ENCODE assay signal across 1 cellular context in the genomic region with DNA sequence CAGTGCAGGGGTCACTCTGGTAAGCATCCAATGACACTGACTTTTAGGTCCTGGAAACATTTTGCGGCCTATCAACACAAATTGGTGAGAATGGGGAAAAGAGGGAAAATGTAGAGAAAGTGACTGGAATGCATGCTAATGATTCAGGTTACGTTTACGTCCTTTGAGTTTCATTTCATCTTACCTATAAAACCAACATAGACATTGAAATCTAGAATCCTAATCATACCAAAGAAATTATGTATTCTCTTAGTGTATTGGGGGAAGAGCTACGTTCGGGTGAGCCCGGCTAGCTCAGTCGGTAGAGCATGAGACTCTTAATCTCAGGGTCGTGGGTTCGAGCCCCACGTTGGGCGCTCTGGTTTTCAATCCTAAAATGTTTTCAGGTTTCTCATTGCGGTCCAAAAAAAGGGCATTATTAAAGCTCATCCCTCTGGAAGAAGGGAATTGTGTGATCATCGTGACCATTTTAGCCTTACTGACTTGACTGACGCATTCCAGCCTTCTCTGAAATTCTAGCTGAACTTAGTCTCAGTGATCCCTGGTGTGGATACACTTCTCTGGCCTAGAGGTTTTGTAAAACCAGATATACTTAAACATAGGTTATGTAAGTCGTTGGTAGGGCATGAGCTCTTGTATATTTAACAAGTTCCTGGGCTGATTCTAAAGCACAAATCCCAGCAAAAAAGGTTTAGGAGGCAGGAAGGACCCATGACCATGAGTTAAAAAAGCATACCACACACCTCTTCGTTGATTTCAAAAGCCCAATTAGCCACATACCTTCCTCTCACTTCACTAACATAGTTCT.
TF ChIP-seq lines count a peak whose summit lies in the region.

No MANE protein-coding gene starts in this region.

TF ChIP-seq in HepG2, 621 proteins besides CTCF, POLR2A, EP300 and RAD21 (continued from another document and continues in another):
- TF ChIP-seq, protein P1, sequence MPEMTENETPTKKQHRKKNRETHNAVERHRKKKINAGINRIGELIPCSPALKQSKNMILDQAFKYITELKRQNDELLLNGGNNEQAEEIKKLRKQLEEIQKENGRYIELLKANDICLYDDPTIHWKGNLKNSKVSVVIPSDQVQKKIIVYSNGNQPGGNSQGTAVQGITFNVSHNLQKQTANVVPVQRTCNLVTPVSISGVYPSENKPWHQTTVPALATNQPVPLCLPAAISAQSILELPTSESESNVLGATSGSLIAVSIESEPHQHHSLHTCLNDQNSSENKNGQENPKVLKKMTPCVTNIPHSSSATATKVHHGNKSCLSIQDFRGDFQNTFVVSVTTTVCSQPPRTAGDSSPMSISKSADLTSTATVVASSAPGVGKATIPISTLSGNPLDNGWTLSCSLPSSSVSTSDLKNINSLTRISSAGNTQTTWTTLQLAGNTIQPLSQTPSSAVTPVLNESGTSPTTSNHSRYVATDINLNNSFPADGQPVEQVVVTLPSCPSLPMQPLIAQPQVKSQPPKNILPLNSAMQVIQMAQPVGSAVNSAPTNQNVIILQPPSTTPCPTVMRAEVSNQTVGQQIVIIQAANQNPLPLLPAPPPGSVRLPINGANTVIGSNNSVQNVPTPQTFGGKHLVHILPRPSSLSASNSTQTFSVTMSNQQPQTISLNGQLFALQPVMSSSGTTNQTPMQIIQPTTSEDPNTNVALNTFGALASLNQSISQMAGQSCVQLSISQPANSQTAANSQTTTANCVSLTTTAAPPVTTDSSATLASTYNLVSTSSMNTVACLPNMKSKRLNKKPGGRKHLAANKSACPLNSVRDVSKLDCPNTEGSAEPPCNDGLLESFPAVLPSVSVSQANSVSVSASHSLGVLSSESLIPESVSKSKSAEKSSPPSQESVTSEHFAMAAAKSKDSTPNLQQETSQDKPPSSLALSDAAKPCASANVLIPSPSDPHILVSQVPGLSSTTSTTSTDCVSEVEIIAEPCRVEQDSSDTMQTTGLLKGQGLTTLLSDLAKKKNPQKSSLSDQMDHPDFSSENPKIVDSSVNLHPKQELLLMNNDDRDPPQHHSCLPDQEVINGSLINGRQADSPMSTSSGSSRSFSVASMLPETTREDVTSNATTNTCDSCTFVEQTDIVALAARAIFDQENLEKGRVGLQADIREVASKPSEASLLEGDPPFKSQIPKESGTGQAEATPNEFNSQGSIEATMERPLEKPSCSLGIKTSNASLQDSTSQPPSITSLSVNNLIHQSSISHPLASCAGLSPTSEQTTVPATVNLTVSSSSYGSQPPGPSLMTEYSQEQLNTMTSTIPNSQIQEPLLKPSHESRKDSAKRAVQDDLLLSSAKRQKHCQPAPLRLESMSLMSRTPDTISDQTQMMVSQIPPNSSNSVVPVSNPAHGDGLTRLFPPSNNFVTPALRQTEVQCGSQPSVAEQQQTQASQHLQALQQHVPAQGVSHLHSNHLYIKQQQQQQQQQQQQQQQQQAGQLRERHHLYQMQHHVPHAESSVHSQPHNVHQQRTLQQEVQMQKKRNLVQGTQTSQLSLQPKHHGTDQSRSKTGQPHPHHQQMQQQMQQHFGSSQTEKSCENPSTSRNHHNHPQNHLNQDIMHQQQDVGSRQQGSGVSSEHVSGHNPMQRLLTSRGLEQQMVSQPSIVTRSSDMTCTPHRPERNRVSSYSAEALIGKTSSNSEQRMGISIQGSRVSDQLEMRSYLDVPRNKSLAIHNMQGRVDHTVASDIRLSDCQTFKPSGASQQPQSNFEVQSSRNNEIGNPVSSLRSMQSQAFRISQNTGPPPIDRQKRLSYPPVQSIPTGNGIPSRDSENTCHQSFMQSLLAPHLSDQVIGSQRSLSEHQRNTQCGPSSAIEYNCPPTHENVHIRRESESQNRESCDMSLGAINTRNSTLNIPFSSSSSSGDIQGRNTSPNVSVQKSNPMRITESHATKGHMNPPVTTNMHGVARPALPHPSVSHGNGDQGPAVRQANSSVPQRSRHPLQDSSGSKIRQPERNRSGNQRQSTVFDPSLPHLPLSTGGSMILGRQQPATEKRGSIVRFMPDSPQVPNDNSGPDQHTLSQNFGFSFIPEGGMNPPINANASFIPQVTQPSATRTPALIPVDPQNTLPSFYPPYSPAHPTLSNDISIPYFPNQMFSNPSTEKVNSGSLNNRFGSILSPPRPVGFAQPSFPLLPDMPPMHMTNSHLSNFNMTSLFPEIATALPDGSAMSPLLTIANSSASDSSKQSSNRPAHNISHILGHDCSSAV (CRISPR knock-in tag; IDR thresholded peaks at IDR 0.05; ENCODE audit: borderline replicate concordance) = no peak
- no peak for TF ChIP-seq ZNF510 (CRISPR knock-in tag; IDR thresholded peaks at IDR 0.05; ENCODE audit: low read depth)
- TF ChIP-seq ZNF7 (CRISPR knock-in tag; IDR thresholded peaks at IDR 0.05) = no peak
- TF ChIP-seq TBX2 (CRISPR knock-in tag; IDR thresholded peaks at IDR 0.05; ENCODE audit: borderline replicate concordance) = no peak
- no peak for TF ChIP-seq GABPA (IDR thresholded peaks at IDR 0.05; ENCODE audit: low read depth, low read length)
- peak; percentile 59; the same call in 1 of the 2 replicates for TF ChIP-seq GABPA (CRISPR knock-in tag; IDR thresholded peaks at IDR 0.05; ENCODE audit: low read depth)
- no peak; the same call in 1 of the 2 replicates for TF ChIP-seq ZNF772 (CRISPR knock-in tag; IDR thresholded peaks at IDR 0.05)
- TF ChIP-seq, protein P2, sequence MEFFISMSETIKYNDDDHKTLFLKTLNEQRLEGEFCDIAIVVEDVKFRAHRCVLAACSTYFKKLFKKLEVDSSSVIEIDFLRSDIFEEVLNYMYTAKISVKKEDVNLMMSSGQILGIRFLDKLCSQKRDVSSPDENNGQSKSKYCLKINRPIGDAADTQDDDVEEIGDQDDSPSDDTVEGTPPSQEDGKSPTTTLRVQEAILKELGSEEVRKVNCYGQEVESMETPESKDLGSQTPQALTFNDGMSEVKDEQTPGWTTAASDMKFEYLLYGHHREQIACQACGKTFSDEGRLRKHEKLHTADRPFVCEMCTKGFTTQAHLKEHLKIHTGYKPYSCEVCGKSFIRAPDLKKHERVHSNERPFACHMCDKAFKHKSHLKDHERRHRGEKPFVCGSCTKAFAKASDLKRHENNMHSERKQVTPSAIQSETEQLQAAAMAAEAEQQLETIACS (CRISPR knock-in tag; IDR thresholded peaks at IDR 0.05) = peak; percentile 33; the same call in 1 of the 2 replicates
- TF ChIP-seq ZNF484 (CRISPR knock-in tag; IDR thresholded peaks at IDR 0.05; ENCODE audit: borderline replicate concordance, low read depth) = no peak
- no peak for TF ChIP-seq ESRRA (CRISPR knock-in tag; IDR thresholded peaks at IDR 0.05; ENCODE audit: low read depth)
- TF ChIP-seq, protein P3, sequence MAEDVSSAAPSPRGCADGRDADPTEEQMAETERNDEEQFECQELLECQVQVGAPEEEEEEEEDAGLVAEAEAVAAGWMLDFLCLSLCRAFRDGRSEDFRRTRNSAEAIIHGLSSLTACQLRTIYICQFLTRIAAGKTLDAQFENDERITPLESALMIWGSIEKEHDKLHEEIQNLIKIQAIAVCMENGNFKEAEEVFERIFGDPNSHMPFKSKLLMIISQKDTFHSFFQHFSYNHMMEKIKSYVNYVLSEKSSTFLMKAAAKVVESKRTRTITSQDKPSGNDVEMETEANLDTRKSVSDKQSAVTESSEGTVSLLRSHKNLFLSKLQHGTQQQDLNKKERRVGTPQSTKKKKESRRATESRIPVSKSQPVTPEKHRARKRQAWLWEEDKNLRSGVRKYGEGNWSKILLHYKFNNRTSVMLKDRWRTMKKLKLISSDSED (CRISPR knock-in tag; IDR thresholded peaks at IDR 0.05) = no peak
- no peak for TF ChIP-seq ZSCAN22 (CRISPR knock-in tag; IDR thresholded peaks at IDR 0.05)
- no peak for TF ChIP-seq ZNF879 (CRISPR knock-in tag; IDR thresholded peaks at IDR 0.05)
- peak; percentile 86 for TF ChIP-seq IRF2 (CRISPR knock-in tag; IDR thresholded peaks at IDR 0.05)
- TF ChIP-seq POLR2AphosphoS5 (IDR thresholded peaks at IDR 0.05; ENCODE audit: low read depth, low read length) = no peak
- 0 out of 2 replicates have a peak, but pooled peaks have one; percentile 23 for TF ChIP-seq DMAP1 (CRISPR knock-in tag; IDR thresholded peaks at IDR 0.05)
- TF ChIP-seq, protein P4, sequence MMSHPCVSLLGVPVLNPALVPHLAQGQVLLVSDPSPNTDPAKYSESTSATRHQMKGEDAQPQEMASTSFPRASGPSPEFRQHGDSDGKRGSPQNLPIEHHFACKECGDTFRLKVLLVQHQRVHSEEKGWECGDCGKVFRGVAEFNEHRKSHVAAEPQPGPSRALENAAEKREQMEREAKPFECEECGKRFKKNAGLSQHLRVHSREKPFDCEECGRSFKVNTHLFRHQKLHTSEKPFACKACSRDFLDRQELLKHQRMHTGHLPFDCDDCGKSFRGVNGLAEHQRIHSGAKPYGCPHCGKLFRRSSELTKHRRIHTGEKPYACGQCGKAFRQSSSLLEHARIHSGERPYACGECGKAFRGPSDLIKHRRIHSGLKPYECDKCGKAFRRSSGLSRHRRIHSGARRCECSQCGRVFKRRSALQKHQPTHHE (CRISPR knock-in tag; IDR thresholded peaks at IDR 0.05; ENCODE audit: borderline replicate concordance) = peak; percentile 67; the same call in 1 of the 2 replicates
- no peak for TF ChIP-seq ZNF138 (CRISPR knock-in tag; IDR thresholded peaks at IDR 0.05; ENCODE audit: low read depth)
- peak; percentile 82; the same call in 1 of the 2 replicates for TF ChIP-seq ZNF644 (CRISPR knock-in tag; IDR thresholded peaks at IDR 0.05; ENCODE audit: low read depth)
- peak; percentile 85; the same call in 1 of the 2 replicates for TF ChIP-seq SMYD3 (CRISPR knock-in tag; IDR thresholded peaks at IDR 0.05)
- TF ChIP-seq TCF7L2 (IDR thresholded peaks at IDR 0.05; ENCODE audit: low read depth, low read length) = no peak
- TF ChIP-seq NKX3-1 (CRISPR knock-in tag; IDR thresholded peaks at IDR 0.05) = peak; percentile 89
- TF ChIP-seq JUNB (CRISPR knock-in tag; IDR thresholded peaks at IDR 0.05; ENCODE audit: borderline replicate concordance) = no peak
- TF ChIP-seq ZMYM2 (CRISPR knock-in tag; IDR thresholded peaks at IDR 0.05) = peak; percentile 90
- no peak for TF ChIP-seq EZH2 (conservative IDR thresholded peaks at IDR 0.05; ENCODE audit: low read depth, low read length)
- TF ChIP-seq NR3C1 (CRISPR knock-in tag; IDR thresholded peaks at IDR 0.05) = no peak
- TF ChIP-seq, protein P5, sequence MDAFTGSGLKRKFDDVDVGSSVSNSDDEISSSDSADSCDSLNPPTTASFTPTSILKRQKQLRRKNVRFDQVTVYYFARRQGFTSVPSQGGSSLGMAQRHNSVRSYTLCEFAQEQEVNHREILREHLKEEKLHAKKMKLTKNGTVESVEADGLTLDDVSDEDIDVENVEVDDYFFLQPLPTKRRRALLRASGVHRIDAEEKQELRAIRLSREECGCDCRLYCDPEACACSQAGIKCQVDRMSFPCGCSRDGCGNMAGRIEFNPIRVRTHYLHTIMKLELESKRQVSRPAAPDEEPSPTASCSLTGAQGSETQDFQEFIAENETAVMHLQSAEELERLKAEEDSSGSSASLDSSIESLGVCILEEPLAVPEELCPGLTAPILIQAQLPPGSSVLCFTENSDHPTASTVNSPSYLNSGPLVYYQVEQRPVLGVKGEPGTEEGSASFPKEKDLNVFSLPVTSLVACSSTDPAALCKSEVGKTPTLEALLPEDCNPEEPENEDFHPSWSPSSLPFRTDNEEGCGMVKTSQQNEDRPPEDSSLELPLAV (CRISPR knock-in tag; conservative IDR thresholded peaks at IDR 0.05; ENCODE audit: low read depth) = no peak
- TF ChIP-seq XRCC5 (optimal IDR thresholded peaks at IDR 0.05; ENCODE audit: low read length) = no peak
- TF ChIP-seq ZNF124 (CRISPR knock-in tag; IDR thresholded peaks at IDR 0.05) = peak; percentile 38; the same call in 1 of the 2 replicates
- TF ChIP-seq, protein P6, sequence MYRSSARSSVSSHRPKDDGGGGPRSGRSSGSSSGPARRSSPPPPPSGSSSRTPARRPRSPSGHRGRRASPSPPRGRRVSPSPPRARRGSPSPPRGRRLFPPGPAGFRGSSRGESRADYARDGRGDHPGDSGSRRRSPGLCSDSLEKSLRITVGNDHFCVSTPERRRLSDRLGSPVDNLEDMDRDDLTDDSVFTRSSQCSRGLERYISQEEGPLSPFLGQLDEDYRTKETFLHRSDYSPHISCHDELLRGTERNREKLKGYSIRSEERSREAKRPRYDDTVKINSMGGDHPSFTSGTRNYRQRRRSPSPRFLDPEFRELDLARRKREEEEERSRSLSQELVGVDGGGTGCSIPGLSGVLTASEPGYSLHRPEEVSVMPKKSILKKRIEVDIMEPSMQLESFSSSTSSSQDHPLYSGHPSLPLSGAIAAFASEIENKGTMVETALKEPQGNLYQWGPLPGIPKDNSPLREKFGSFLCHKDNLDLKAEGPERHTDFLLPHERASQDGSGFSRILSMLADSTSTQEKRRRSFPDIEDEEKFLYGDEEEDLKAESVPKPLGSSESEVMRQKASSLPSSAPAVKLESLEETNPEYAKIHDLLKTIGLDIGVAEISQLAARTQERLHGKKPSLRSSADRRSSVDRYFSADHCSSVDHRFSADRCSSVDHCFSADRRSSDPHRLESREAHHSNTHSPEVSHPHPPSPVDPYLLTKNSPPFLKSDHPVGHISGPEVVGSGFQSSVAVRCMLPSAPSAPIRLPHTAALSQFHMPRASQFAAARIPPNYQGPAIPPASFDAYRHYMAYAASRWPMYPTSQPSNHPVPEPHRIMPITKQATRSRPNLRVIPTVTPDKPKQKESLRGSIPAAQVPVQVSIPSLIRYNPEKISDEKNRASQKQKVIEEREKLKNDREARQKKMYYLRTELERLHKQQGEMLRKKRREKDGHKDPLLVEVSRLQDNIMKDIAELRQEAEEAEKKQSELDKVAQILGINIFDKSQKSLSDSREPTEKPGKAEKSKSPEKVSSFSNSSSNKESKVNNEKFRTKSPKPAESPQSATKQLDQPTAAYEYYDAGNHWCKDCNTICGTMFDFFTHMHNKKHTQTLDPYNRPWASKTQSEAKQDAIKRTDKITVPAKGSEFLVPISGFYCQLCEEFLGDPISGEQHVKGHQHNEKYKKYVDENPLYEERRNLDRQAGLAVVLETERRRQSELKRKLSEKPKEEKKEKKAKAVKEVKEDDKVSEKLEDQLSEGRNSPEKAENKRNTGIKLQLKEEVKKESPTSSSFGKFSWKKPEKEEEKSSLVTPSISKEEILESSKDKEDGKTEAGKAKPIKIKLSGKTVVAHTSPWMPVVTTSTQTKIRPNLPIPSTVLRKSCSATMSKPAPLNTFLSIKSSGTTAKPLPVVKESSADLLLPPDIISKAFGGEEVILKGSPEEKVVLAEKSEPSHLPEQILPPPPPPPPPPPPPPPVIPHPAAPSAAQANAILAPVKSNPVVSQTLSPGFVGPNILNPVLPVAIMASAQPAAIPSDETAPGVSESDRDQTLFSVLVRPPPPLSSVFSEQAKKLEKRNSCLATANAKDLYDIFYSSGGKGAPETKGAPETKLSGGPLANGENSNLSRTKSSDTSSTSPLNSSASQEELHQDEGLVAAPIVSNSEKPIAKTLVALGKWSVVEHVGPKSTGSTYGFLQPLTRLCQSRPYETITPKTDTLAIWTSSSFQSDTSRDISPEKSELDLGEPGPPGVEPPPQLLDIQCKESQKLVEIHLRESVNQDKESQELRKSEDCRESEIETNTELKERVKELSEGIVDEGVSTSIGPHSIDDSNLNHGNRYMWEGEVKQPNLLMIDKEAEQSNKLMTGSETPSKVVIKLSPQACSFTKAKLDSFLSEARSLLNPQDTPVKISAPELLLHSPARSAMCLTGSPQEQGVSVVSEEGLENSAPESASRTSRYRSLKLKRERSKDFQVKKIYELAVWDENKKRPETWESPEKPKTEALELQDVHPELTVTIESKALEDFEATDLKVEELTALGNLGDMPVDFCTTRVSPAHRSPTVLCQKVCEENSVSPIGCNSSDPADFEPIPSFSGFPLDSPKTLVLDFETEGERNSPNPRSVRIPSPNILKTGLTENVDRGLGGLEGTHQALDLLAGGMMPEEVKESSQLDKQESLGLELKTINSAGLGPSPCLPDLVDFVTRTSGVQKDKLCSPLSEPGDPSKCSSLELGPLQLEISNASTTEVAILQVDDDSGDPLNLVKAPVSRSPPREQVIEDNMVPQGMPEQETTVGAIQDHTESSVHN (CRISPR knock-in tag; IDR thresholded peaks at IDR 0.05) = no peak
- TF ChIP-seq, protein P7, sequence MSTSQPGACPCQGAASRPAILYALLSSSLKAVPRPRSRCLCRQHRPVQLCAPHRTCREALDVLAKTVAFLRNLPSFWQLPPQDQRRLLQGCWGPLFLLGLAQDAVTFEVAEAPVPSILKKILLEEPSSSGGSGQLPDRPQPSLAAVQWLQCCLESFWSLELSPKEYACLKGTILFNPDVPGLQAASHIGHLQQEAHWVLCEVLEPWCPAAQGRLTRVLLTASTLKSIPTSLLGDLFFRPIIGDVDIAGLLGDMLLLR (CRISPR knock-in tag; IDR thresholded peaks at IDR 0.05) = no peak
- peak; percentile 38; the same call in 1 of the 2 replicates for TF ChIP-seq NR2F2 (IDR thresholded peaks at IDR 0.05; ENCODE audit: borderline replicate concordance, low read depth)
